In the genomic region with DNA sequence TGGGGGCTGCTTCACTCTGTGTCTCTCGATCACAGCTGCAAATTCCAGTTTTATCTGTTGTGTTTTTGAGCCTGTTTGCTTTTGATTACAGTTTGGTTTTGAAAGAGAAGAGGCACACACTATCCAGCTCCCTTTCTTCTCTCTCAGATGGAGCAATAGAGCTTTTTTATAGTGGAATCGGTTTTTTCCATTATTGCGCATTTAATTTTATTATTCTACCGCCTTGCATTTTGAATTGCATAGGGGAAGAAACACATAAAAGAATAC, we compare ENCODE assay signal across 32 cellular contexts.
"Had no signal": no experiment of that assay in that cellular context is flagged by ENCODE, and none has a peak within 500 bp of the region (broad histone marks: within the 10 kb centered on the region; RNA-seq: fewer than 3 reads in every experiment).

No MANE protein-coding gene starts in this region.

- H3K4me1 Mint-ChIP-seq: stimulated activated memory B cell treated with anti-CD40 and anti-IgM and Interleukin-4, amounts not matched to agents 10 μg/mL and 1 μg/mL and 100 μg/mL, for 72 hours had no signal

- H3K27ac ChIP-seq: neutrophil, parathyroid adenoma, psoas muscle, skin epidermis, spleen, suprapubic skin, thoracic aorta, thyroid gland, tibial nerve, upper lobe of left lung, vagina had no signal

- H3K27me3 ChIP-seq: neutrophil, spleen, suprapubic skin, thyroid gland, tibial nerve, upper lobe of left lung, vagina had no signal

- H3K9ac ChIP-seq: parathyroid adenoma had no signal

- H3K36me3 ChIP-seq: neutrophil, suprapubic skin, thoracic aorta, thyroid gland, upper lobe of left lung, vagina had no signal

- H3K4me2 ChIP-seq: smooth muscle cell had no signal

- DNase-seq: naive thymus-derived CD8-positive, alpha-beta T cell; nephron progenitor cell; nucleus accumbens; psoas muscle; right cardiac atrium; spleen; stimulated activated CD4-positive, alpha-beta T cell treated with anti-CD3 and anti-CD28 coated beads, Interleukin-12 subunit alpha, Interleukin-12 subunit beta, amount 100 ng/mL, for 4 hours; stimulated activated CD4-positive, alpha-beta T cell treated with anti-CD3 and anti-CD28 coated beads, Interleukin-1b, Interleukin-23, amount 100 ng/mL, for 48 hours; stimulated activated CD4-positive, alpha-beta T cell treated with anti-CD3 and anti-CD28 coated beads, Interleukin-4, amount 100 ng/mL, for 1 hour; stimulated activated CD4-positive, alpha-beta T cell treated with anti-CD3 and anti-CD28 coated beads, Interleukin-4, amount 100 ng/mL, for 4 hours; stimulated activated CD8-positive, alpha-beta memory T cell treated with anti-CD3 and anti-CD28 coated beads, Interleukin-4, amount 100 ng/mL, for 48 hours; stimulated activated naive CD4-positive, alpha-beta T cell; stimulated activated naive CD8-positive, alpha-beta T cell treated with anti-CD3 and anti-CD28 coated beads, Interleukin-15, amount 100 ng/mL, for 72 hours; stimulated activated naive CD8-positive, alpha-beta T cell treated with anti-CD3 and anti-CD28 coated beads, Interleukin-15, Interleukin-2, amounts not matched to agents 100 U/mL and 50 U/mL, for 24 hours; substantia nigra; thyroid gland; trophoblast cell had no signal

- FAIRE-seq: urothelium cell line had no signal

- H3K79me2 ChIP-seq: parathyroid adenoma had no signal

- H3K27ac Mint-ChIP-seq: naive thymus-derived CD8-positive, alpha-beta T cell; natural killer cell treated with Interleukin-12 subunit alpha and Interleukin-12 subunit beta and Interleukin-15 and Interleukin-18, amount 100 ng/mL, for 72 hours; nephron progenitor cell; stimulated activated memory B cell treated with anti-CD40 and anti-IgM and Interleukin-4, amounts not matched to agents 10 μg/mL and 1 μg/mL and 100 μg/mL, for 72 hours; stimulated activated naive CD8-positive, alpha-beta T cell treated with anti-CD3 and anti-CD28 coated beads, Interleukin-15, amount 100 ng/mL, for 72 hours had no signal

- H3K4me1 ChIP-seq: parathyroid adenoma, psoas muscle, spleen, upper lobe of left lung, vagina had no signal

- H3K9me3 ChIP-seq: thyroid gland, vagina had no signal

- H3K4me3 Mint-ChIP-seq: naive thymus-derived CD8-positive, alpha-beta T cell; natural killer cell treated with Interleukin-12 subunit alpha and Interleukin-12 subunit beta and Interleukin-15 and Interleukin-18, amount 100 ng/mL, for 72 hours; nephron progenitor cell; neural crest cell; stimulated activated memory B cell treated with anti-CD40 and anti-IgM and Interleukin-4, amounts not matched to agents 10 μg/mL and 1 μg/mL and 100 μg/mL, for 72 hours; stimulated activated naive CD8-positive, alpha-beta T cell treated with anti-CD3 and anti-CD28 coated beads, Interleukin-15, amount 100 ng/mL, for 72 hours had no signal

- ATAC-seq: naive thymus-derived CD8-positive, alpha-beta T cell; natural killer cell treated with Interleukin-12 subunit alpha and Interleukin-12 subunit beta and Interleukin-15 and Interleukin-18, amount 100 ng/mL, for 72 hours; psoas muscle; right cardiac atrium; sciatic nerve; stimulated activated memory B cell treated with anti-CD40 and anti-IgM and Interleukin-4, amounts not matched to agents 10 μg/mL and 1 μg/mL and 100 μg/mL, for 72 hours; stimulated activated naive CD8-positive, alpha-beta T cell treated with anti-CD3 and anti-CD28 coated beads, Interleukin-15, amount 100 ng/mL, for 72 hours; stimulated activated naive CD8-positive, alpha-beta T cell treated with anti-CD3 and anti-CD28 coated beads, Interleukin-15, Interleukin-2, amounts not matched to agents 100 U/mL and 50 U/mL, for 24 hours had no signal

- H3K27me3 Mint-ChIP-seq: naive thymus-derived CD8-positive, alpha-beta T cell; natural killer cell treated with Interleukin-12 subunit alpha and Interleukin-12 subunit beta and Interleukin-15 and Interleukin-18, amount 100 ng/mL, for 72 hours; progenitor cell of endocrine pancreas; stimulated activated memory B cell treated with anti-CD40 and anti-IgM and Interleukin-4, amounts not matched to agents 10 μg/mL and 1 μg/mL and 100 μg/mL, for 72 hours; stimulated activated naive CD8-positive, alpha-beta T cell treated with anti-CD3 and anti-CD28 coated beads, Interleukin-15, amount 100 ng/mL, for 72 hours had no signal

- H3K4me3 ChIP-seq: psoas muscle, skin epidermis, smooth muscle cell, spleen, suprapubic skin, thoracic aorta, thyroid gland, tibial nerve, upper lobe of left lung, vagina had no signal

- H2AFZ ChIP-seq: parathyroid adenoma had no signal
